In genomic region chr22:20145206-20145831, GRCh38 we compare ENCODE assay signal across 22 cellular contexts. TPM values are rescaled to one million over a fixed set of nuclear protein-coding genes. Genes with fewer than 3 reads are reported as not detected.
A peak's percentile ranks its signal among the peaks of the same experiment; 100 is the strongest.
DNase-seq lines count a peak whose midpoint lies in the region; ATAC-seq and TF ChIP-seq lines count a peak whose summit lies in the region.
"Had no signal": no experiment of that assay in that cellular context is flagged by ENCODE, and none has a peak within 500 bp of the region (broad histone marks: within the 10 kb centered on the region; RNA-seq: fewer than 3 reads in every experiment).

No MANE protein-coding gene starts in this region.

- H2BK15ac ChIP-seq in neuronal stem cell (ENCODE audit: low read length): no peak overlapping the region

- H3K79me1 ChIP-seq in neuronal stem cell (ENCODE audit: low read depth, low read length): peaks cover 8% of the 10 kb centered on the region

- POLR2A ChIA-PET in RWPE1 (lab: Yijun Ruan, JAX; ENCODE audit: low non-redundant PET): no interaction called here

- H2AK5ac ChIP-seq in neuronal stem cell (ENCODE audit: low read depth, low read length): no peak overlapping the region

- CTCF ChIA-PET in RWPE1 (lab: Yijun Ruan, JAX): no interaction called here

- no peaks in the 10 kb centered on the region for H3K27me3 ChIP-seq in left lung
- no peaks in the 10 kb centered on the region for H3K27me3 ChIP-seq in neuronal stem cell (ENCODE audit: control insufficient read depth in 3 of 3, insufficient read depth in 3 of 3, low read depth in 1 of 3, low read length in 3 of 3)
- no peaks in the 10 kb centered on the region for H3K27me3 ChIP-seq in upper lobe of right lung
- H3K27me3 ChIP-seq: BE2C; BLaER1 treated with 17β-estradiol and CSF1 and Interleukin-3, amounts not matched to agents 10 nM and 100 nM had no signal

- H3K4me2 ChIP-seq in neuronal stem cell (ENCODE audit: insufficient read depth, low read length, poor library complexity, severe bottlenecking): no peak overlapping the region
- H3K4me2 ChIP-seq: A549 had no signal

- H4K91ac ChIP-seq in neuronal stem cell (ENCODE audit: low read depth, low read length, poor library complexity): no peak overlapping the region

- no peak overlapping the region for H4K8ac ChIP-seq in neuronal stem cell (ENCODE audit: low read depth, low read length)

- no peak overlapping the region for H2AFZ ChIP-seq in neuronal stem cell (ENCODE audit: low read length)

- peak overlapping the region; percentile 65 for H3K23ac ChIP-seq in neuronal stem cell (ENCODE audit: low read depth, low read length, poor library complexity)

- TF ChIP-seq CTCF in RWPE1 (conservative IDR thresholded peaks at IDR 0.05; ENCODE audit: low read depth): no peak
- TF ChIP-seq CTCF in left lung (IDR thresholded peaks at IDR 0.05): no peak
- no peak for TF ChIP-seq CTCF in upper lobe of right lung (IDR thresholded peaks at IDR 0.05)

- peak; percentile 12 for ATAC-seq in left lung
- peak; percentile 68 for ATAC-seq in upper lobe of right lung
- ATAC-seq in HG02678 (IDR thresholded peaks at IDR 0.05; ENCODE audit: unreplicated experiment): no peak
- ATAC-seq in HG02571 (IDR thresholded peaks at IDR 0.05; ENCODE audit: unreplicated experiment): no peak
- ATAC-seq: A549 had no signal

- no peaks in the 10 kb centered on the region for H3K4me1 ChIP-seq in left lung
- H3K4me1 ChIP-seq in neuronal stem cell (ENCODE audit: control insufficient read depth in 2 of 2, insufficient read depth in 1 of 2, low read depth in 1 of 2, low read length in 2 of 2): no peaks in the 10 kb centered on the region
- H3K4me1 ChIP-seq in upper lobe of right lung: no peaks in the 10 kb centered on the region
- H3K4me1 ChIP-seq: A549, BE2C, HAP-1 had no signal

- H3K36me3 ChIP-seq in left lung (peaks cover 0 to 45% of the 10 kb centered on the region in 2 donors), neuronal stem cell (replicated peaks in 1 of 2; ENCODE audit: control insufficient read depth in 2 of 2, insufficient read depth in 2 of 2, low read length in 2 of 2) (peaks cover 0 to 3% of the 10 kb centered on the region in 2 donors), upper lobe of right lung (no peaks in the 10 kb centered on the region)
- H3K36me3 ChIP-seq: HAP-1 had no signal

- no peak overlapping the region for H3K4me3 ChIP-seq in left lung
- H3K4me3 ChIP-seq in neuronal stem cell (ENCODE audit: low read length in 2 of 2): no peak overlapping the region
- H3K4me3 ChIP-seq in upper lobe of right lung: no peak overlapping the region
- H3K4me3 ChIP-seq: A549; BLaER1 treated with 17β-estradiol and CSF1 and Interleukin-3, amounts not matched to agents 10 nM and 100 nM; HAP-1 had no signal

- no CpG with 5 or more reads among the region's 22 CpGs for WGBS in neuronal stem cell (ENCODE audit: extremely low coverage in 2 of 2, insufficient read length in 2 of 2, insufficient replicate concordance in 1 of 2), 2 donors

- H3K14ac ChIP-seq in neuronal stem cell (ENCODE audit: low read length): peak overlapping the region; percentile 38

- H2BK120ac ChIP-seq in neuronal stem cell (ENCODE audit: low read depth, low read length): no peak overlapping the region

- H3K4ac ChIP-seq in neuronal stem cell (ENCODE audit: low read length): no peak overlapping the region

- H3K9me3 ChIP-seq in left lung: no peaks in the 10 kb centered on the region
- no peaks in the 10 kb centered on the region for H3K9me3 ChIP-seq in neuronal stem cell (replicated peaks in 1 of 2; ENCODE audit: control insufficient read depth in 2 of 2, insufficient read depth in 1 of 2, low read depth in 1 of 2, low read length in 2 of 2)
- no peaks in the 10 kb centered on the region for H3K9me3 ChIP-seq in upper lobe of right lung
- H3K9me3 ChIP-seq: A549; BE2C; BLaER1 treated with 17β-estradiol and CSF1 and Interleukin-3, amounts not matched to agents 10 nM and 100 nM; HAP-1 had no signal

- no peak overlapping the region for H2BK5ac ChIP-seq in neuronal stem cell (ENCODE audit: low read length)

- H2BK12ac ChIP-seq in neuronal stem cell (ENCODE audit: low read length): no peak overlapping the region

- H3K18ac ChIP-seq in neuronal stem cell (ENCODE audit: low read length): no peak overlapping the region

- peak overlapping the region; percentile 30 for H3K9ac ChIP-seq in neuronal stem cell (ENCODE audit: low read depth, low read length, poor library complexity)

- intact Hi-C loops in left lung (cut with DNase I): no loop called here
- intact Hi-C loops in upper lobe of right lung (cut with DNase I): no loop called here

- H3K27ac ChIP-seq in RWPE1 (peak overlapping the region; percentile 21; the same call in 1 of the 2 replicates), left lung (no peak overlapping the region), neuronal stem cell (replicated peaks; ENCODE audit: low read length) (no peak overlapping the region), upper lobe of right lung (no peak overlapping the region)
- H3K27ac ChIP-seq: A549; BLaER1 treated with 17β-estradiol and CSF1 and Interleukin-3, amounts not matched to agents 10 nM and 100 nM had no signal

- no peak for DNase-seq in RWPE1 (ENCODE audit: low spot score)
- no peak for DNase-seq in left lung
- no peak for DNase-seq in neuronal stem cell (ENCODE audit: low spot score)
- peak; percentile 80 for DNase-seq in upper lobe of right lung
- DNase-seq in dedifferentiated amniotic fluid mesenchymal stem cell (ENCODE audit: extremely low spot score): no peak
- DNase-seq in NCI-H69 (lab: John Stamatoyannopoulos, UW): no peak
- DNase-seq: 8988T; ACHN; AML-193; BE2C; Calu3; CD4-positive, alpha-beta memory T cell; COR-L47; DMS153; DND-41; GOT3; HFFc6 had no signal

RNA-seq across cellular contexts. Expression of gene CCDC188, which starts 5.5 kb away (rescaled TPM):
- total RNA-seq in left lung (1 to 10 TPM; 1.1 to 1.4 TPM), upper lobe of right lung (1.6 TPM)
- polyA plus RNA-seq in neuronal stem cell (2013, experiment 1 of 2): not detected
- not detected for polyA plus RNA-seq in neuronal stem cell (2013, experiment 2 of 2)
- total RNA-seq: Calu3; CD4-positive, alpha-beta memory T cell had no signal
- polyA plus RNA-seq: A549; CD4-positive, alpha-beta memory T cell had no signal

RNA-seq across cellular contexts. Expression of gene ZDHHC8, which starts 13.7 kb away (rescaled TPM):
- total RNA-seq in left lung (10 to 100 TPM; 63.0 to 81.8 TPM), upper lobe of right lung (88.0 TPM)
- 44.3 TPM for polyA plus RNA-seq in neuronal stem cell (2013, experiment 1 of 2)
- 42.8 TPM for polyA plus RNA-seq in neuronal stem cell (2013, experiment 2 of 2)

RNA-seq across cellular contexts. Expression of gene TRMT2A, which starts 28.3 kb away (rescaled TPM):
- total RNA-seq in left lung (10 to 100 TPM; 40.9 to 60.4 TPM), upper lobe of right lung (53.8 TPM)
- 21.2 TPM for polyA plus RNA-seq in neuronal stem cell (2013, experiment 1 of 2)
- polyA plus RNA-seq in neuronal stem cell (2013, experiment 2 of 2): 21.9 TPM

RNA-seq across cellular contexts. Expression of gene RANBP1, which starts 29.4 kb away (rescaled TPM):
- total RNA-seq in left lung: 100 to 1,000 TPM in 1 of 2 donors, 10 to 100 TPM in 1; 63.7 to 111 TPM
- polyA plus RNA-seq in neuronal stem cell (2013, experiment 1 of 2): 496 TPM
- polyA plus RNA-seq in neuronal stem cell (2013, experiment 2 of 2): 494 TPM
- 53.0 TPM for total RNA-seq in upper lobe of right lung

Comparison
In these comparisons a context has a peak if more than half of its experiments do, and no peak if none do; other contexts are left out.
1. ATAC-seq: peak in left lung (single experiment) and upper lobe of right lung (single experiment); none in HG02678 (single experiment) and HG02571 (single experiment).